Comparison of ENCODE assay signal across 13 cellular contexts in genomic region chr10:102603946-102604345, GRCh38. TPM values are rescaled to one million over a fixed set of nuclear protein-coding genes. Genes with fewer than 3 reads are reported as not detected.
DNase-seq lines count a peak whose midpoint lies in the region; ATAC-seq and TF ChIP-seq lines count a peak whose summit lies in the region.
"Had no signal": no experiment of that assay in that cellular context is flagged by ENCODE, and none has a peak within 500 bp of the region (broad histone marks: within the 10 kb centered on the region; RNA-seq: fewer than 3 reads in every experiment).

No MANE protein-coding gene starts in this region.

- BruUV-seq in IMR-90 (replicated peaks; lab: Mats Ljungman, UMichigan) = no TSS peak

- peak overlapping the region; percentile 93 for H3K23ac ChIP-seq in IMR-90 (ENCODE audit: low read depth, low read length)

- peak; percentile 2; the same call in 1 of the 2 replicates for TF ChIP-seq RAD21 in IMR-90 (IDR thresholded peaks at IDR 0.05; ENCODE audit: low read length)

- no peaks in the 10 kb centered on the region for H3K27me3 Mint-ChIP-seq in activated T-helper 17 cell treated with anti-CD3 and anti-CD28 coated beads, Interleukin-2, amount 50 U/mL, for 72 hours
- H3K27me3 Mint-ChIP-seq: stimulated activated naive B cell treated with anti-CD40 and anti-IgM and Interleukin-4, amounts not matched to agents 10 μg/mL and 1 μg/mL and 100 μg/mL, for 72 hours had no signal

- H3K4ac ChIP-seq in IMR-90 (ENCODE audit: low read depth, low read length) = peak overlapping the region; percentile 92

- no peak overlapping the region for H3K4me3 Mint-ChIP-seq in activated T-helper 17 cell treated with anti-CD3 and anti-CD28 coated beads, Interleukin-2, amount 50 U/mL, for 72 hours
- H3K4me3 Mint-ChIP-seq: stimulated activated naive B cell treated with anti-CD40 and anti-IgM and Interleukin-4, amounts not matched to agents 10 μg/mL and 1 μg/mL and 100 μg/mL, for 72 hours had no signal

- H3K9ac ChIP-seq in IMR-90 (ENCODE audit: low read depth, low read length) (peak overlapping the region; percentile 29; the same call in 1 of the 2 replicates), Karpas-422 (ENCODE audit: low read length) (no peak overlapping the region)

- TF ChIP-seq POLR2A in IMR-90 (IDR thresholded peaks at IDR 0.05; ENCODE audit: low read depth, low read length) = no peak

- peak overlapping the region; percentile 63 for H4K91ac ChIP-seq in IMR-90 (ENCODE audit: insufficient read depth, low read depth, low read length)

- H3K79me1 ChIP-seq in IMR-90 (ENCODE audit: low read depth in 1 of 2, low read length in 2 of 2) = peaks cover 11 to 50% of the 10 kb centered on the region in 2 experiments; a peak in 3 of 4 replicates

- H4K8ac ChIP-seq in IMR-90 (ENCODE audit: low read depth in 2 of 2, low read length in 2 of 2) = peak overlapping the region; percentile 21 to 78

- H3K9me3 ChIP-seq in IMR-90 (ENCODE audit: control insufficient read depth, insufficient read depth, low read length) = no peaks in the 10 kb centered on the region
- no peaks in the 10 kb centered on the region for H3K9me3 ChIP-seq in Karpas-422 (ENCODE audit: low read length)

- 33% methylated on average over 1 of the region's 7 CpGs; no CpG with 5 or more reads in 1 of the 2 experiments for WGBS in IMR-90 (ENCODE audit: extremely low coverage in 2 of 2, insufficient read length in 1 of 2), 2 experiments

- CTCF ChIA-PET in IMR-90 (lab: Yijun Ruan, JAX) = interaction anchor here (1.1 kb wide), 1 partner anchor 9 kb away, joined by 3 read pairs; no protein-coding TSS in a partner anchor

- H3K9me1 ChIP-seq in IMR-90 (ENCODE audit: insufficient read depth, low read length) = peaks cover 41% of the 10 kb centered on the region

- H3K36me3 ChIP-seq in IMR-90 (ENCODE audit: control insufficient read depth, insufficient read depth, low read length) = peaks cover 22% of the 10 kb centered on the region
- H3K36me3 ChIP-seq in Karpas-422 (ENCODE audit: insufficient read depth, low read length) = no peaks in the 10 kb centered on the region

- H3K4me3 ChIP-seq in IMR-90 (ENCODE audit: insufficient read depth, low read depth, low read length) (no peak overlapping the region), skin epidermis (no peak overlapping the region), Karpas-422 (ENCODE audit: low read length) (no peak overlapping the region)

- peaks cover 9% of the 10 kb centered on the region for H3K4me1 Mint-ChIP-seq in activated T-helper 17 cell treated with anti-CD3 and anti-CD28 coated beads, Interleukin-2, amount 50 U/mL, for 72 hours

- no peaks in the 10 kb centered on the region for H3K27me3 ChIP-seq in IMR-90 (ENCODE audit: control insufficient read depth, insufficient read depth, low read length)
- no peaks in the 10 kb centered on the region for H3K27me3 ChIP-seq in Karpas-422 (ENCODE audit: low read length)

- peak overlapping the region; percentile 87 for H2AK5ac ChIP-seq in IMR-90 (ENCODE audit: low read depth, low read length)

- H4K20me1 ChIP-seq in IMR-90 (ENCODE audit: insufficient read depth, low read length) = no peaks in the 10 kb centered on the region
- no peaks in the 10 kb centered on the region for H4K20me1 ChIP-seq in Karpas-422 (ENCODE audit: insufficient read depth, low read depth, low read length)

- H3K9me2 ChIP-seq in Karpas-422 (replicated peaks; ENCODE audit: insufficient read depth, low read length) = no peaks in the 10 kb centered on the region

- peak overlapping the region; percentile 65 for H2AK9ac ChIP-seq in IMR-90 (replicated peaks; ENCODE audit: low read depth, low read length, poor library complexity)

- no peaks in the 10 kb centered on the region for H3K79me2 ChIP-seq in Karpas-422 (ENCODE audit: low read length)

- H4K5ac ChIP-seq in IMR-90 (ENCODE audit: low read depth, low read length) = peak overlapping the region; percentile 21; the same call in 1 of the 2 replicates

- DNase-seq in IMR-90 = peak; percentile 52
- DNase-seq in left ventricle myocardium superior = peak; percentile 41
- DNase-seq in iPS-NIHi11 (ENCODE audit: low spot score) = no peak
- DNase-seq in retina = no peak
- no peak for DNase-seq in Karpas-422
- DNase-seq in Ammon's horn (ENCODE audit: low spot score) = no peak
- DNase-seq: activated T-cell treated with anti-CD3 and anti-CD28 coated beads, Interleukin-2, amount 50 U/mL, for 48 hours; NCI-H1417; NCI-H510A treated with DMSO at 0.1 percent for 48 hours; stimulated activated CD4-positive, alpha-beta T cell treated with anti-CD3 and anti-CD28 coated beads, Interleukin-2, amount 100 ng/mL, for 24 hours; stimulated activated naive B cell treated with anti-CD40 and anti-IgM and Interleukin-4, amounts not matched to agents 10 μg/mL and 1 μg/mL and 100 μg/mL, for 72 hours had no signal

- H3K14ac ChIP-seq in IMR-90 (replicated peaks; ENCODE audit: low read depth, low read length) = peak overlapping the region; percentile 74

- peak overlapping the region; percentile 66 for H3K18ac ChIP-seq in IMR-90 (ENCODE audit: low read depth, low read length)

- peak overlapping the region; percentile 88 for H2BK20ac ChIP-seq in IMR-90 (ENCODE audit: low read depth, low read length)

- peak overlapping the region; percentile 58 for H2AFZ ChIP-seq in IMR-90 (replicated peaks; ENCODE audit: low read length, poor library complexity)
- no peak overlapping the region for H2AFZ ChIP-seq in Karpas-422 (ENCODE audit: low read length)

- POLR2A ChIA-PET in IMR-90 (lab: Charles Lee; ENCODE audit: unreplicated experiment) = no interaction called here

- TF ChIP-seq CTCF in IMR-90 (conservative IDR thresholded peaks at IDR 0.05; ENCODE audit: low read depth, low read length) = no peak

- dilution Hi-C loops in IMR-90 (cut with HindIII; ENCODE audit: low sequenced_read_pairs, unreplicated experiment) = no loop called here

- H3K4me2 ChIP-seq in IMR-90 (ENCODE audit: low read depth, low read length) (peak overlapping the region; percentile 32), Karpas-422 (ENCODE audit: low read depth, low read length, poor library complexity, severe bottlenecking) (no peak overlapping the region)

- in situ Hi-C loops in IMR-90 (cut with MboI; ENCODE audit: low sequenced_read_pairs) = no loop called here

- H3K56ac ChIP-seq in IMR-90 (ENCODE audit: extremely low read depth, insufficient read depth, low read length) = peak overlapping the region; percentile 19

- peak overlapping the region; percentile 91 for H2BK120ac ChIP-seq in IMR-90 (ENCODE audit: low read depth, low read length)

- H3K4me1 ChIP-seq in IMR-90 (ENCODE audit: control insufficient read depth, insufficient read depth, low read length) (peaks cover 46% of the 10 kb centered on the region), Karpas-422 (ENCODE audit: low read length) (no peaks in the 10 kb centered on the region)

- H3K9me3 Mint-ChIP-seq in activated T-helper 17 cell treated with anti-CD3 and anti-CD28 coated beads, Interleukin-2, amount 50 U/mL, for 72 hours = no peaks in the 10 kb centered on the region
- H3K9me3 Mint-ChIP-seq: stimulated activated naive B cell treated with anti-CD40 and anti-IgM and Interleukin-4, amounts not matched to agents 10 μg/mL and 1 μg/mL and 100 μg/mL, for 72 hours had no signal

- ATAC-seq in IMR-90 (ENCODE audit: low read depth) (peak; percentile 62), left ventricle myocardium superior (peak; percentile 53)
- no peak for ATAC-seq in activated T-helper 17 cell treated with anti-CD3 and anti-CD28 coated beads, Interleukin-2, amount 50 U/mL, for 72 hours (replicated peaks)

- intact Hi-C loops in IMR-90 (cut with micrococcal nuclease) (loop anchor here (1.0 kb wide), 1 partner anchor 39 kb away; no protein-coding TSS in a partner anchor), left ventricle myocardium superior (cut with micrococcal nuclease) (no loop called here)

- peak overlapping the region; percentile 70; the same call in 2 of the 3 replicates for H2BK15ac ChIP-seq in IMR-90 (ENCODE audit: low read depth, low read length)

- H2BK5ac ChIP-seq in IMR-90 (ENCODE audit: low read depth, low read length, poor library complexity, severe bottlenecking) = peak overlapping the region; percentile 86

- H3K27ac Mint-ChIP-seq in activated T-helper 17 cell treated with anti-CD3 and anti-CD28 coated beads, Interleukin-2, amount 50 U/mL, for 72 hours = peak overlapping the region; percentile 30

- H3K27ac ChIP-seq in IMR-90 (ENCODE audit: insufficient read depth, low read length) (peak overlapping the region; percentile 82), skin epidermis (peak overlapping the region in 11 of 21 experiments; percentile 13 to 84 (median 49)), Karpas-422 (ENCODE audit: low read length) (no peak overlapping the region)

- H3K36me3 Mint-ChIP-seq in activated T-helper 17 cell treated with anti-CD3 and anti-CD28 coated beads, Interleukin-2, amount 50 U/mL, for 72 hours (ENCODE audit: low read depth) = peaks cover 39% of the 10 kb centered on the region

TF ChIP-seq in IMR-90, 13 proteins besides CTCF, POLR2A, EP300 and RAD21:
- TF ChIP-seq CEBPB (IDR thresholded peaks at IDR 0.05; ENCODE audit: low read depth, low read length) (peak; percentile 71), RCOR1 (IDR thresholded peaks at IDR 0.05; ENCODE audit: insufficient replicate concordance, low read length) (peak; percentile 13), USF2 (IDR thresholded peaks at IDR 0.05; ENCODE audit: low read depth, low read length) (no peak), CHD1 (IDR thresholded peaks at IDR 0.05; ENCODE audit: low read depth, low read length) (no peak)

RNA-seq across cellular contexts. Expression of gene TRIM8, which starts 40.3 kb away (rescaled TPM):
- total RNA-seq in IMR-90 (2012; rRNA removed) (25.5 and 30.0 TPM in 2 replicates), left ventricle myocardium superior (117 TPM)
- 124 and 126 TPM in 2 replicates for polyA plus RNA-seq in IMR-90 (2012; rRNA removed)
- 102 and 174 TPM in 2 replicates for polyA plus RNA-seq in IMR-90 (2012; cell fraction: cytosol; rRNA removed)
- polyA plus RNA-seq in IMR-90 (2012; cell fraction: nucleus; rRNA removed; ENCODE audit: low replicate concordance) = 82.9 and 135 TPM in 2 replicates
- total RNA-seq in activated T-helper 17 cell treated with anti-CD3 and anti-CD28 coated beads, Interleukin-2, amount 50 U/mL, for 72 hours = 10 to 100 TPM; 60.0 to 73.9 TPM
- total RNA-seq in Karpas-422 (2014; rRNA removed; shearing (Covaris generic); ENCODE audit: low replicate concordance) = 94.4 and 111 TPM in 2 replicates

Comparison
In these comparisons a context has a peak if more than half of its experiments do, and no peak if none do; other contexts are left out.
1. DNase-seq: peak in IMR-90 (single experiment) and left ventricle myocardium superior (single experiment); none in iPS-NIHi11 (single experiment), retina (single experiment), Karpas-422 (single experiment) and Ammon's horn (single experiment).